In genomic region chr17:7997186-7997585, GRCh38 we compare ENCODE assay signal across 2 cellular contexts.
TF ChIP-seq lines count a peak whose summit lies in the region.

No MANE protein-coding gene starts in this region.

TF ChIP-seq in HCT116, 20 proteins besides CTCF, POLR2A, EP300 and RAD21 (continued from another document):
- 0 out of 2 replicates have a peak, but pooled peaks have one; percentile 42 for TF ChIP-seq CBX3 (IDR thresholded peaks at IDR 0.05; ENCODE audit: low read depth)
- TF ChIP-seq JUND (IDR thresholded peaks at IDR 0.05) = no peak

TF ChIP-seq in endothelial cell of umbilical vein, 7 proteins besides CTCF, POLR2A, EP300 and RAD21 (continued from another document):
- TF ChIP-seq MAX (IDR thresholded peaks at IDR 0.05; ENCODE audit: insufficient read depth, insufficient read length) (no peak), POLR2AphosphoS5 (IDR thresholded peaks at IDR 0.05; ENCODE audit: insufficient read depth, low read depth, low read length) (no peak), JUN (IDR thresholded peaks at IDR 0.05; ENCODE audit: borderline replicate concordance, insufficient read depth, insufficient read length, low read depth) (no peak)
